ENCODE assay signal across 8 cellular contexts in the genomic region with DNA sequence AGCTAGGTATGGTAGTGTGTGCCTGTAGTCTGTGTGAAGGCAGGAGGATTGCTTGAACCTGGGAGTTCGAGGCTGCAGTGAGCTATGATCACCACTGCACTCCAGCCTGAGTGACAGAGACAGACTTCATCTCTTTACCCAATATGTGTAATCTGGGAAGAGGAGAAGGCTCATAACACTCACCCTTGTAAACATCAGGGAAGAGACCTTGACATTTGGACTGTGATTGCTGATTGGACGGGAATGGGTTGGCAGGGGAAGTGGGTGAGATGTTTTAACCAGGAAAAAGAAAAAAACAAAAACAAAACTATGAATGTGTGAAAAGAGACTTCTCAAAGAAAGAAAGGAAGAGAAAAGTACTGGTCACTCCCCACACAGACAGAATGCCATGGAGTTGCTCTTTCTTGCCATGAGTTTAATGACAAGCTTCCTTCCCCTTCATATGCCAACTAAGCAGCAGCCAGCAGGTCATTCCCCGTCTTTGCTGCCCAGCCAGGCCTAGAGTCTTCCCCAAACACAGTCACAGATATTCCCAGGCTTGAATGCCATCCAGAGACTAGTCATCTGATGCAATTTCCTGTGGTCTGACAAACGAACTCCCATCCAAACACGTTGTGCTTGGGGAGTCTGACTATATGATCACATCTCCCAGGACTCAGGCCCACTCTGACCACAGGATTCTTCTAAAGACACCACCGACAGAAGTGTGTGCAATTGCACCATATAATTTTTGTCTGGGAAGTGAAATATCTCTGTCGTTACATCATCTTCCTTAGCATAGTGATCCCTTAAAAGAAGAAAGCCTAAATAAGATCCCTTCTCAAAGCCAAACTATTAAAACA. TPM values are rescaled to one million over a fixed set of nuclear protein-coding genes. Genes with fewer than 3 reads are reported as not detected.
DNase-seq lines count a peak whose midpoint lies in the region; ATAC-seq, FAIRE-seq and TF ChIP-seq lines count a peak whose summit lies in the region.

No MANE protein-coding gene starts in this region.

- H3K36me3 ChIP-seq in H1 (ENCODE audit: control insufficient read depth in 2 of 4, insufficient read depth in 4 of 4, low read length in 3 of 4) (no peaks in the 10 kb centered on the region), mucosa of rectum (ENCODE audit: control insufficient read depth in 2 of 2, insufficient read depth in 2 of 2, low read length in 2 of 2) (no peaks in the 10 kb centered on the region)

- no peaks in the 10 kb centered on the region for H4K20me1 ChIP-seq in H1 (replicated peaks in 1 of 2; ENCODE audit: control insufficient read depth in 1 of 2, insufficient read depth in 2 of 2, low read length in 2 of 2)

- no peaks in the 10 kb centered on the region for H3K79me1 ChIP-seq in H1 (ENCODE audit: low read depth, low read length)

- no peaks in the 10 kb centered on the region for H3K9me3 ChIP-seq in H1 (ENCODE audit: insufficient read depth in 2 of 2, low read depth in 1 of 2, low read length in 1 of 2)
- H3K9me3 ChIP-seq in mucosa of rectum (ENCODE audit: control insufficient read depth in 2 of 2, low read length in 2 of 2), result no peaks in the 10 kb centered on the region

- peaks cover 0 to 6% (median 3%) of the 10 kb centered on the region in 4 experiments; a peak in 3 of 7 replicates for H3K4me1 ChIP-seq in H1 (replicated peaks in 1 of 4; ENCODE audit: control insufficient read depth in 3 of 4, insufficient read depth in 4 of 4, low read length in 3 of 4)
- peaks cover 5 to 8% of the 10 kb centered on the region in 2 donors for H3K4me1 ChIP-seq in mucosa of rectum (ENCODE audit: control insufficient read depth in 2 of 2, insufficient read depth in 2 of 2, low read length in 2 of 2)

- no peak overlapping the region for H3K4me2 ChIP-seq in H1 (ENCODE audit: insufficient read depth in 1 of 2, low read depth in 2 of 2, low read length in 2 of 2)

- H3K18ac ChIP-seq in H1 (ENCODE audit: extremely low read depth, low read length), result no peak overlapping the region; the same call in 1 of the 2 replicates

- ATAC-seq in GM18867 (IDR thresholded peaks at IDR 0.05; ENCODE audit: unreplicated experiment) (no peak), GM18873 (IDR thresholded peaks at IDR 0.05; ENCODE audit: low FRiP score, unreplicated experiment) (no peak)

- no peak for TF ChIP-seq EP300 in H1 (IDR thresholded peaks at IDR 0.05; ENCODE audit: borderline replicate concordance in 1 of 2, low read depth in 2 of 2, low read length in 2 of 2)

- H3K27ac ChIP-seq in H1 (ENCODE audit: low read depth, low read length) (no peak overlapping the region), mucosa of rectum (ENCODE audit: low read depth in 2 of 2, low read length in 2 of 2) (peak overlapping the region; percentile 56 to 64)

- H3K23me2 ChIP-seq in H1 (ENCODE audit: low read depth, low read length), result peaks cover 1% of the 10 kb centered on the region; the same call in 1 of the 2 replicates

- H3K9ac ChIP-seq in H1 (replicated peaks in 1 of 4; ENCODE audit: extremely low read depth in 1 of 4, low read depth in 3 of 4, low read length in 3 of 4) (no peak overlapping the region), mucosa of rectum (ENCODE audit: low read depth in 1 of 2, low read length in 2 of 2) (no peak overlapping the region)

- H2BK5ac ChIP-seq in H1 (ENCODE audit: low read depth, low read length), result peak overlapping the region; percentile 79; the same call in 1 of the 2 replicates

- H2AFZ ChIP-seq in H1 (ENCODE audit: low read length), result peak overlapping the region; percentile 91

- H3K4me3 ChIP-seq in H1 (ENCODE audit: extremely low read depth in 1 of 4, insufficient read depth in 2 of 4, low read depth in 3 of 4, low read length in 4 of 4), result no peak overlapping the region
- H3K4me3 ChIP-seq in mucosa of rectum (ENCODE audit: low read length in 2 of 2), result no peak overlapping the region

- peak overlapping the region; percentile 78; the same call in 1 of the 2 replicates for H4K8ac ChIP-seq in H1 (ENCODE audit: extremely low read depth, insufficient read depth, low read length)

- H3K79me2 ChIP-seq in H1 (ENCODE audit: control insufficient read depth in 1 of 2, insufficient read depth in 2 of 2, low read length in 2 of 2), result no peaks in the 10 kb centered on the region

- DNase-seq in ELR (ENCODE audit: low read depth) (peak; percentile 99), RPMI7951 (ENCODE audit: low read depth) (peak; percentile 96), H1 (ENCODE audit: low read depth in 1 of 2, low spot score in 2 of 2) (no peak), cortex of kidney (lab: John Stamatoyannopoulos, UW) (no peak)
- no peak for DNase-seq in stimulated activated CD4-positive, alpha-beta T cell treated with anti-CD3 and anti-CD28 coated beads, Interleukin-12 subunit alpha, Interleukin-12 subunit beta, amount 100 ng/mL, for 4 hours

- no peaks in the 10 kb centered on the region; a peak in 1 of 7 replicates for H3K27me3 ChIP-seq in H1 (replicated peaks in 1 of 4; ENCODE audit: control insufficient read depth in 3 of 4, extremely low read depth in 1 of 4, insufficient read depth in 3 of 4, low read length in 3 of 4)
- no peaks in the 10 kb centered on the region for H3K27me3 ChIP-seq in mucosa of rectum (ENCODE audit: control insufficient read depth in 2 of 2, insufficient read depth in 2 of 2, low read length in 2 of 2)

- H2BK20ac ChIP-seq in H1 (ENCODE audit: low read length), result peak overlapping the region; percentile 43; the same call in 1 of the 2 replicates

- no peak overlapping the region for H3K56ac ChIP-seq in H1 (replicated peaks; ENCODE audit: insufficient read length, low read depth, low read length)

- TF ChIP-seq RAD21 in H1 (IDR thresholded peaks at IDR 0.05 in 1 of 2, conservative IDR thresholded peaks at IDR 0.05 in 1 of 2; ENCODE audit: low read depth in 2 of 2, low read length in 2 of 2), result no peak

- H2BK15ac ChIP-seq in H1 (ENCODE audit: low read length), result no peak overlapping the region

- no peak for FAIRE-seq in H1 (lab: Jason Lieb, UNC)

- H3K14ac ChIP-seq in H1 (ENCODE audit: insufficient read length), result no peak overlapping the region

- no peak overlapping the region for H2AK5ac ChIP-seq in H1 (ENCODE audit: low read depth, low read length)

- no peak overlapping the region for H3K4ac ChIP-seq in H1 (replicated peaks; ENCODE audit: insufficient read length, low read depth, low read length)

- peak overlapping the region; percentile 44 for H4K5ac ChIP-seq in H1 (ENCODE audit: insufficient read length, low read depth, low read length)

- TF ChIP-seq CTCF in H1 (IDR thresholded peaks at IDR 0.05; ENCODE audit: control extremely low read depth in 1 of 3, insufficient read depth in 1 of 3, low read depth in 1 of 3, low read length in 3 of 3), result no peak

- POLR2A ChIA-PET in H1 (lab: Charles Lee; ENCODE audit: partially characterized antibody), result interaction anchor here (0.9 to 1.0 kb wide), 2 partner anchors 18 to 49 kb away, joined by 3 to 4 read pairs; no protein-coding TSS in a partner anchor

- 75% methylated on average over 7 of the region's 7 CpGs; no CpG with 5 or more reads in 1 of the 2 experiments for WGBS in H1 (ENCODE audit: extremely low coverage in 1 of 2, insufficient coverage in 1 of 2, insufficient read length in 1 of 2, insufficient replicate concordance in 2 of 2, low coverage in 1 of 2, low lambda C conversion rate in 2 of 2, missing lambda C conversion rate in 1 of 2), 2 experiments

- TF ChIP-seq POLR2A in H1 (IDR thresholded peaks at IDR 0.05; ENCODE audit: control extremely low read depth in 1 of 2, low read depth in 2 of 2, low read length in 2 of 2), result no peak

- peak overlapping the region; percentile 1 for H2BK12ac ChIP-seq in H1 (ENCODE audit: low read depth, low read length)

- H2BK120ac ChIP-seq in H1 (replicated peaks; ENCODE audit: low read depth, low read length), result no peak overlapping the region

- H3K23ac ChIP-seq in H1 (ENCODE audit: insufficient read length), result no peak overlapping the region

- peak overlapping the region; percentile 29 for H4K91ac ChIP-seq in H1 (replicated peaks; ENCODE audit: insufficient read length, low read length)

- CTCF ChIA-PET in H1 (lab: Charles Lee; ENCODE audit: partially characterized antibody), result interaction anchor here (0.9 kb wide), 1 partner anchor 91 kb away, joined by 3 read pairs; no protein-coding TSS in a partner anchor

TF ChIP-seq in H1, 55 proteins besides CTCF, POLR2A, EP300 and RAD21 (continues in another document):
- TF ChIP-seq SRF (IDR thresholded peaks at IDR 0.05; ENCODE audit: low read depth, low read length), result no peak

RNA-seq across cellular contexts. Expression of a gene that starts 3.6 kb away (rescaled TPM):
- total RNA-seq in RPMI7951 (2014; rRNA removed; shearing (Covaris generic)), result 18.0 and 28.1 TPM in 2 replicates
- not detected in 2 replicates for total RNA-seq in H1 (2021; fragmentation: NEBNext Ultra II Directional; extraction: Animal tissue kit (Norgen Biotek cat#: 25700))
- not detected in 2 replicates for polyA plus RNA-seq in H1 (2011; rRNA removed)
- not detected for polyA plus RNA-seq in H1 (2011; cell fraction: cytosol; rRNA removed)
- polyA plus RNA-seq in H1 (2011; cell fraction: nucleus; rRNA removed), result not detected
- not detected in 4 replicates for polyA plus RNA-seq in H1 (2012, experiment 1 of 2)
- polyA plus RNA-seq in H1 (2012, experiment 2 of 2), result not detected
- polyA plus RNA-seq in H1 (2013, experiment 1 of 2), result 0.08 TPM
- 0.06 TPM for polyA plus RNA-seq in H1 (2013, experiment 2 of 2)
- polyA minus RNA-seq in H1 (2011; rRNA and poly(A)+ RNA removed), result 0.10 TPM in 1 of 2 replicates, not detected in the other
- not detected for polyA minus RNA-seq in H1 (2011; cell fraction: cytosol; rRNA and poly(A)+ RNA removed)
- polyA minus RNA-seq in H1 (2011; cell fraction: nucleus; rRNA and poly(A)+ RNA removed), result not detected

RNA-seq across cellular contexts. Expression of a gene that starts 23.7 kb away (rescaled TPM):
- not detected in 2 replicates for total RNA-seq in RPMI7951 (2014; rRNA removed; shearing (Covaris generic))
- 0.22 TPM in 1 of 2 replicates, not detected in the other for total RNA-seq in H1 (2021; fragmentation: NEBNext Ultra II Directional; extraction: Animal tissue kit (Norgen Biotek cat#: 25700))
- 0.12 and 0.17 TPM in 2 replicates for polyA plus RNA-seq in H1 (2011; rRNA removed)
- polyA plus RNA-seq in H1 (2011; cell fraction: cytosol; rRNA removed), result 0.08 TPM
- 0.41 TPM for polyA plus RNA-seq in H1 (2011; cell fraction: nucleus; rRNA removed)
- polyA plus RNA-seq in H1 (2012, experiment 1 of 2), result 0.24 TPM in 1 of 4 replicates, not detected in the others
- polyA plus RNA-seq in H1 (2012, experiment 2 of 2), result not detected
- 0.06 TPM for polyA plus RNA-seq in H1 (2013, experiment 1 of 2)
- 0.04 TPM for polyA plus RNA-seq in H1 (2013, experiment 2 of 2)
- polyA minus RNA-seq in H1 (2011; rRNA and poly(A)+ RNA removed), result 0.73 and 1.4 TPM in 2 replicates
- not detected for polyA minus RNA-seq in H1 (2011; cell fraction: cytosol; rRNA and poly(A)+ RNA removed)
- 1.6 TPM for polyA minus RNA-seq in H1 (2011; cell fraction: nucleus; rRNA and poly(A)+ RNA removed)

RNA-seq across cellular contexts. Expression of a gene that starts 39.1 kb away (rescaled TPM):
- not detected in 2 replicates for total RNA-seq in RPMI7951 (2014; rRNA removed; shearing (Covaris generic))
- 1.8 and 2.6 TPM in 2 replicates for total RNA-seq in H1 (2021; fragmentation: NEBNext Ultra II Directional; extraction: Animal tissue kit (Norgen Biotek cat#: 25700))
- 2.1 and 3.5 TPM in 2 replicates for polyA plus RNA-seq in H1 (2011; rRNA removed)
- polyA plus RNA-seq in H1 (2011; cell fraction: cytosol; rRNA removed), result 3.1 TPM
- polyA plus RNA-seq in H1 (2011; cell fraction: nucleus; rRNA removed), result 6.6 TPM
- 1.2 to 2.7 TPM (median 2.5 TPM) in 4 replicates for polyA plus RNA-seq in H1 (2012, experiment 1 of 2)
- polyA plus RNA-seq in H1 (2012, experiment 2 of 2), result 1.6 TPM
- polyA plus RNA-seq in H1 (2013, experiment 1 of 2), result 3.1 TPM
- polyA plus RNA-seq in H1 (2013, experiment 2 of 2), result 3.2 TPM
- polyA minus RNA-seq in H1 (2011; rRNA and poly(A)+ RNA removed), result 6.9 and 9.0 TPM in 2 replicates
- 3.5 TPM for polyA minus RNA-seq in H1 (2011; cell fraction: cytosol; rRNA and poly(A)+ RNA removed)
- polyA minus RNA-seq in H1 (2011; cell fraction: nucleus; rRNA and poly(A)+ RNA removed), result 6.0 TPM

Comparison
In these comparisons a context has a peak if more than half of its experiments do, and no peak if none do; other contexts are left out.
1. DNase-seq: peak in ELR (single experiment) and RPMI7951 (single experiment); none in H1 (0 of 2), stimulated activated CD4-positive, alpha-beta T cell treated with anti-CD3 and anti-CD28 coated beads, Interleukin-12 subunit alpha, Interleukin-12 subunit beta, amount 100 ng/mL, for 4 hours (single experiment) and cortex of kidney (single experiment).
2. RNA of a gene that starts 3.6 kb away (total RNA-seq): 18.0 to 28.1 TPM in RPMI7951; not detected in H1; every median in the first group is over 10 times any median in the second.